In the genomic region with DNA sequence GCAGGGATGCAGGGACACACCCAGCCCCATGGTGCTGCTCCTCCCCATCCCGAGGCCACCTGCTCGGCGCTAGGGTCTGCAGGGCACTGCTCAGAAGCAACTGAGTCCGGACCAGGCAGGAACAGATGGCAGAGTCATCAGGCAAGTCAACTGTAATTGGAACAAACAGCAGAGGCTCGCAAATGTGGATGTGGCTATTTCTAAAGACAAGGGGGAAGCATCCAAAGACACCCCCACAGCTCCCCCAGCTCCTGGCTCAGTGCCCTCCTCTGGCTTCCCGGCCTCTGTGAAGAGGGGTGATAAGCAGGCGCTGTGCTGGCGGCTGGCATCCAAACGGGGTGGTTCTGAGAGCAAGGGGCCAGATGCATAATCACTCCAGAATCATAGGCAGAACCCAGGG, we compare ENCODE assay signal across 20 cellular contexts.
"Had no signal": no experiment of that assay in that cellular context is flagged by ENCODE, and none has a peak within 500 bp of the region (broad histone marks: within the 10 kb centered on the region; RNA-seq: fewer than 3 reads in every experiment).

No MANE protein-coding gene starts in this region.

- H3K9me3 Mint-ChIP-seq: activated CD4-positive, alpha-beta T cell treated with anti-CD3 and anti-CD28 coated beads, Interleukin-2, amount 10 ng/mL, durations not matched to agents 24 days and 14 days; activated T-helper 1 cell treated with anti-CD3 and anti-CD28 coated beads, Interleukin-12 subunit alpha, Interleukin-12 subunit beta, Interleukin-2, Interleukin-4 antibody, amounts not matched to agents 30 ng/mL and 10 ng/mL and 1 ng/mL, durations not matched to agents 14 hours and 24 hours and 36 hours had no signal

- H3K36me3 ChIP-seq: heart right ventricle, prostate gland, right atrium auricular region, spleen had no signal

- H3K4me1 Mint-ChIP-seq: activated CD4-positive, alpha-beta T cell treated with anti-CD3 and anti-CD28 coated beads, Interleukin-2, amount 10 ng/mL, durations not matched to agents 24 days and 14 days; activated CD8-positive, alpha-beta memory T cell treated with anti-CD3 and anti-CD28 coated beads, Interleukin-2, amount 10 ng/mL, durations not matched to agents 7 days and 5 days; activated naive CD8-positive, alpha-beta T cell treated with anti-CD3 and anti-CD28 coated beads, Interleukin-2, amount 50 U/mL, for 24 hours; memory B cell had no signal

- H3K9me3 ChIP-seq: prostate gland had no signal

- H3K27ac Mint-ChIP-seq: activated CD4-positive, alpha-beta T cell treated with anti-CD3 and anti-CD28 coated beads, Interleukin-2, amount 10 ng/mL, durations not matched to agents 24 days and 14 days; activated CD8-positive, alpha-beta memory T cell treated with anti-CD3 and anti-CD28 coated beads, Interleukin-2, amount 10 ng/mL, durations not matched to agents 7 days and 5 days; activated CD8-positive, alpha-beta T cell treated with anti-CD3 and anti-CD28 coated beads for 36 hours; activated naive CD8-positive, alpha-beta T cell treated with anti-CD3 and anti-CD28 coated beads, Interleukin-2, amount 50 U/mL, for 24 hours; activated T-helper 1 cell treated with anti-CD3 and anti-CD28 coated beads, Interleukin-12 subunit alpha, Interleukin-12 subunit beta, Interleukin-2, Interleukin-4 antibody, amounts not matched to agents 30 ng/mL and 10 ng/mL and 1 ng/mL, durations not matched to agents 14 hours and 24 hours and 36 hours; memory B cell; natural killer cell treated with Interleukin-12 subunit alpha and Interleukin-12 subunit beta and Interleukin-15 and Interleukin-18, amount 100 ng/mL, for 72 hours had no signal

- H3K27me3 ChIP-seq: right atrium auricular region, spleen had no signal

- DNase-seq: activated CD4-positive, alpha-beta T cell treated with anti-CD3 and anti-CD28 coated beads, Interleukin-2, amount 10 ng/mL, durations not matched to agents 24 days and 14 days; activated CD8-positive, alpha-beta memory T cell treated with anti-CD3 and anti-CD28 coated beads, Interleukin-2, amount 10 ng/mL, durations not matched to agents 7 days and 5 days; activated gamma-delta T cell; activated naive CD4-positive, alpha-beta T cell treated with anti-CD3 and anti-CD28 coated beads, Interleukin-2, amount 50 U/mL, for 16 hours; activated naive CD8-positive, alpha-beta T cell treated with anti-CD3 and anti-CD28 coated beads, Interleukin-2, amount 50 U/mL, for 24 hours; activated T-cell treated with anti-CD3 and anti-CD28 coated beads for 4 hours; heart right ventricle; islet precursor cell; left colon; spleen; stimulated activated CD4-positive, alpha-beta T cell treated with anti-CD3 and anti-CD28 coated beads, Interleukin-4, amount 100 ng/mL, for 1 hour; stimulated activated naive CD4-positive, alpha-beta T cell treated with Interleukin-2 at 50 U/mL for 16 hours had no signal

- H3K4me1 ChIP-seq: heart right ventricle, prostate gland, right atrium auricular region, spleen had no signal

- H3K4me3 ChIP-seq: heart right ventricle, prostate gland, right atrium auricular region, spleen had no signal

- H3K36me3 Mint-ChIP-seq: activated CD8-positive, alpha-beta memory T cell treated with anti-CD3 and anti-CD28 coated beads, Interleukin-2, amount 10 ng/mL, durations not matched to agents 7 days and 5 days; memory B cell; natural killer cell treated with Interleukin-12 subunit alpha and Interleukin-12 subunit beta and Interleukin-15 and Interleukin-18, amount 100 ng/mL, for 72 hours had no signal

- H3K27me3 Mint-ChIP-seq: activated CD4-positive, alpha-beta T cell treated with anti-CD3 and anti-CD28 coated beads, Interleukin-2, amount 10 ng/mL, durations not matched to agents 24 days and 14 days; activated CD8-positive, alpha-beta memory T cell treated with anti-CD3 and anti-CD28 coated beads, Interleukin-2, amount 10 ng/mL, durations not matched to agents 7 days and 5 days; activated CD8-positive, alpha-beta T cell treated with anti-CD3 and anti-CD28 coated beads for 36 hours; activated naive CD8-positive, alpha-beta T cell treated with anti-CD3 and anti-CD28 coated beads, Interleukin-2, amount 50 U/mL, for 24 hours; memory B cell; natural killer cell treated with Interleukin-12 subunit alpha and Interleukin-12 subunit beta and Interleukin-15 and Interleukin-18, amount 100 ng/mL, for 72 hours had no signal

- H3K4me3 Mint-ChIP-seq: activated CD4-positive, alpha-beta T cell treated with anti-CD3 and anti-CD28 coated beads, Interleukin-2, amount 10 ng/mL, durations not matched to agents 24 days and 14 days; activated CD8-positive, alpha-beta memory T cell treated with anti-CD3 and anti-CD28 coated beads, Interleukin-2, amount 10 ng/mL, durations not matched to agents 7 days and 5 days; activated CD8-positive, alpha-beta T cell treated with anti-CD3 and anti-CD28 coated beads for 36 hours; activated naive CD8-positive, alpha-beta T cell treated with anti-CD3 and anti-CD28 coated beads, Interleukin-2, amount 50 U/mL, for 24 hours; activated T-helper 1 cell treated with anti-CD3 and anti-CD28 coated beads, Interleukin-12 subunit alpha, Interleukin-12 subunit beta, Interleukin-2, Interleukin-4 antibody, amounts not matched to agents 30 ng/mL and 10 ng/mL and 1 ng/mL, durations not matched to agents 14 hours and 24 hours and 36 hours; memory B cell; natural killer cell treated with Interleukin-12 subunit alpha and Interleukin-12 subunit beta and Interleukin-15 and Interleukin-18, amount 100 ng/mL, for 72 hours had no signal

- FAIRE-seq: endometrium had no signal

- H3K27ac ChIP-seq: heart right ventricle, prostate gland, right atrium auricular region, spleen had no signal

- ATAC-seq: activated CD4-positive, CD25-positive, alpha-beta regulatory T cell treated with anti-CD3 and anti-CD28 coated beads, Interleukin-2, amount 50 U/mL, for 24 hours; activated CD8-positive, alpha-beta memory T cell treated with anti-CD3 and anti-CD28 coated beads, Interleukin-2, amount 10 ng/mL, durations not matched to agents 7 days and 5 days; activated CD8-positive, alpha-beta T cell treated with anti-CD3 and anti-CD28 coated beads for 36 hours; activated naive CD8-positive, alpha-beta T cell treated with anti-CD3 and anti-CD28 coated beads, Interleukin-2, amount 50 U/mL, for 24 hours; left colon had no signal
